Comparison of ENCODE assay signal across 2 cellular contexts in the genomic region with DNA sequence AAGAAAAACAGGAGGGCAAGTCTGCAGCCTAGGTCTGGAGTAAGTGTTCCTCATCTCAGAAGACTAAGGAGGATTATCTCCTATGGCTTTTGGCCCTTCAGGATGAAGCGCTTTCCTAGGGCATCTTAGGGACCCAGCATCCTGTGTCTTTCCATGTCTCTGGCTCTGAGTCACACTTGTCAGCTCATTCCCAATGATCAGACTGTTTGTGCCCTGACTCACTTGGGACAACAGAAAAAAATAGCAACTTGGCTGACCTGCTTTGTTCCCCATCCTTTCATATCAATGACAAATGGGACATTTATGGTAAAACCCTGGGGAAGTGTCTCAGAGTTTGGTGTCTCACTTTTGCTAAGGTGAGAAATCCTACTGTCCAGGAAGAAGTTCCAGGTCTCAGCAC.
TF ChIP-seq lines count a peak whose summit lies in the region.

No MANE protein-coding gene starts in this region.

TF ChIP-seq in endothelial cell of umbilical vein, 7 proteins besides CTCF, POLR2A, EP300 and RAD21:
- TF ChIP-seq JUN (IDR thresholded peaks at IDR 0.05; ENCODE audit: borderline replicate concordance, insufficient read depth, insufficient read length, low read depth) (no peak), GATA2 (IDR thresholded peaks at IDR 0.05; ENCODE audit: insufficient read depth, insufficient read length, low read depth, low read length) (no peak), FOS (IDR thresholded peaks at IDR 0.05; ENCODE audit: borderline replicate concordance, insufficient read depth, low read length) (peak; percentile 73), MYC (IDR thresholded peaks at IDR 0.05; ENCODE audit: low read depth, low read length) (no peak), EZH2 (IDR thresholded peaks at IDR 0.05; ENCODE audit: borderline replicate concordance, low read depth, low read length, severe bottlenecking) (no peak)

TF ChIP-seq in GM23338, 12 proteins besides CTCF, POLR2A, EP300 and RAD21:
- TF ChIP-seq POLR2AphosphoS5 (IDR thresholded peaks at IDR 0.05; ENCODE audit: low read depth) (no peak), ZNF331 (CRISPR knock-in tag; IDR thresholded peaks at IDR 0.05; ENCODE audit: low read depth) (no peak), ZNF114 (CRISPR knock-in tag; IDR thresholded peaks at IDR 0.05) (no peak), EZH2 (IDR thresholded peaks at IDR 0.05; ENCODE audit: low read depth, unreplicated experiment) (no peak), EZH2phosphoT487 (IDR thresholded peaks at IDR 0.05; ENCODE audit: unreplicated experiment) (no peak), CREB1 (CRISPR knock-in tag; IDR thresholded peaks at IDR 0.05; ENCODE audit: low read depth) (no peak), STAT1 (IDR thresholded peaks at IDR 0.05; ENCODE audit: unreplicated experiment) (no peak), JUNB (IDR thresholded peaks at IDR 0.05; ENCODE audit: unreplicated experiment) (no peak)
- TF ChIP-seq, protein P1, sequence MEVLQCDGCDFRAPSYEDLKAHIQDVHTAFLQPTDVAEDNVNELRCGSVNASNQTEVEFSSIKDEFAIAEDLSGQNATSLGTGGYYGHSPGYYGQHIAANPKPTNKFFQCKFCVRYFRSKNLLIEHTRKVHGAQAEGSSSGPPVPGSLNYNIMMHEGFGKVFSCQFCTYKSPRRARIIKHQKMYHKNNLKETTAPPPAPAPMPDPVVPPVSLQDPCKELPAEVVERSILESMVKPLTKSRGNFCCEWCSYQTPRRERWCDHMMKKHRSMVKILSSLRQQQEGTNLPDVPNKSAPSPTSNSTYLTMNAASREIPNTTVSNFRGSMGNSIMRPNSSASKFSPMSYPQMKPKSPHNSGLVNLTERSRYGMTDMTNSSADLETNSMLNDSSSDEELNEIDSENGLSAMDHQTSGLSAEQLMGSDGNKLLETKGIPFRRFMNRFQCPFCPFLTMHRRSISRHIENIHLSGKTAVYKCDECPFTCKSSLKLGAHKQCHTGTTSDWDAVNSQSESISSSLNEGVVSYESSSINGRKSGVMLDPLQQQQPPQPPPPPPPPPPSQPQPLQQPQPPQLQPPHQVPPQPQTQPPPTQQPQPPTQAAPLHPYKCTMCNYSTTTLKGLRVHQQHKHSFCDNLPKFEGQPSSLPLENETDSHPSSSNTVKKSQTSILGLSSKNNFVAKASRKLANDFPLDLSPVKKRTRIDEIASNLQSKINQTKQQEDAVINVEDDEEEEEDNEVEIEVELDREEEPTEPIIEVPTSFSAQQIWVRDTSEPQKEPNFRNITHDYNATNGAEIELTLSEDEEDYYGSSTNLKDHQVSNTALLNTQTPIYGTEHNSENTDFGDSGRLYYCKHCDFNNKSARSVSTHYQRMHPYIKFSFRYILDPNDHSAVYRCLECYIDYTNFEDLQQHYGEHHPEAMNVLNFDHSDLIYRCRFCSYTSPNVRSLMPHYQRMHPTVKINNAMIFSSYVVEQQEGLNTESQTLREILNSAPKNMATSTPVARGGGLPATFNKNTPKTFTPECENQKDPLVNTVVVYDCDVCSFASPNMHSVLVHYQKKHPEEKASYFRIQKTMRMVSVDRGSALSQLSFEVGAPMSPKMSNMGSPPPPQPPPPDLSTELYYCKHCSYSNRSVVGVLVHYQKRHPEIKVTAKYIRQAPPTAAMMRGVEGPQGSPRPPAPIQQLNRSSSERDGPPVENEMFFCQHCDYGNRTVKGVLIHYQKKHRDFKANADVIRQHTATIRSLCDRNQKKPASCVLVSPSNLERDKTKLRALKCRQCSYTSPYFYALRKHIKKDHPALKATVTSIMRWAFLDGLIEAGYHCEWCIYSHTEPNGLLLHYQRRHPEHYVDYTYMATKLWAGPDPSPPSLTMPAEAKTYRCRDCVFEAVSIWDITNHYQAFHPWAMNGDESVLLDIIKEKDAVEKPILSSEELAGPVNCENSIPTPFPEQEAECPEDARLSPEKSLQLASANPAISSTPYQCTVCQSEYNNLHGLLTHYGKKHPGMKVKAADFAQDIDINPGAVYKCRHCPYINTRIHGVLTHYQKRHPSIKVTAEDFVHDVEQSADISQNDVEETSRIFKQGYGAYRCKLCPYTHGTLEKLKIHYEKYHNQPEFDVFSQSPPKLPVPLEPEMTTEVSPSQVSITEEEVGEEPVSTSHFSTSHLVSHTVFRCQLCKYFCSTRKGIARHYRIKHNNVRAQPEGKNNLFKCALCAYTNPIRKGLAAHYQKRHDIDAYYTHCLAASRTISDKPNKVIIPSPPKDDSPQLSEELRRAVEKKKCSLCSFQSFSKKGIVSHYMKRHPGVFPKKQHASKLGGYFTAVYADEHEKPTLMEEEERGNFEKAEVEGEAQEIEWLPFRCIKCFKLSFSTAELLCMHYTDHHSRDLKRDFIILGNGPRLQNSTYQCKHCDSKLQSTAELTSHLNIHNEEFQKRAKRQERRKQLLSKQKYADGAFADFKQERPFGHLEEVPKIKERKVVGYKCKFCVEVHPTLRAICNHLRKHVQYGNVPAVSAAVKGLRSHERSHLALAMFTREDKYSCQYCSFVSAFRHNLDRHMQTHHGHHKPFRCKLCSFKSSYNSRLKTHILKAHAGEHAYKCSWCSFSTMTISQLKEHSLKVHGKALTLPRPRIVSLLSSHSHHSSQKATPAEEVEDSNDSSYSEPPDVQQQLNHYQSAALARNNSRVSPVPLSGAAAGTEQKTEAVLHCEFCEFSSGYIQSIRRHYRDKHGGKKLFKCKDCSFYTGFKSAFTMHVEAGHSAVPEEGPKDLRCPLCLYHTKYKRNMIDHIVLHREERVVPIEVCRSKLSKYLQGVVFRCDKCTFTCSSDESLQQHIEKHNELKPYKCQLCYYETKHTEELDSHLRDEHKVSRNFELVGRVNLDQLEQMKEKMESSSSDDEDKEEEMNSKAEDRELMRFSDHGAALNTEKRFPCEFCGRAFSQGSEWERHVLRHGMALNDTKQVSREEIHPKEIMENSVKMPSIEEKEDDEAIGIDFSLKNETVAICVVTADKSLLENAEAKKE (CRISPR knock-in tag; IDR thresholded peaks at IDR 0.05), result no peak
- TF ChIP-seq, protein P2, sequence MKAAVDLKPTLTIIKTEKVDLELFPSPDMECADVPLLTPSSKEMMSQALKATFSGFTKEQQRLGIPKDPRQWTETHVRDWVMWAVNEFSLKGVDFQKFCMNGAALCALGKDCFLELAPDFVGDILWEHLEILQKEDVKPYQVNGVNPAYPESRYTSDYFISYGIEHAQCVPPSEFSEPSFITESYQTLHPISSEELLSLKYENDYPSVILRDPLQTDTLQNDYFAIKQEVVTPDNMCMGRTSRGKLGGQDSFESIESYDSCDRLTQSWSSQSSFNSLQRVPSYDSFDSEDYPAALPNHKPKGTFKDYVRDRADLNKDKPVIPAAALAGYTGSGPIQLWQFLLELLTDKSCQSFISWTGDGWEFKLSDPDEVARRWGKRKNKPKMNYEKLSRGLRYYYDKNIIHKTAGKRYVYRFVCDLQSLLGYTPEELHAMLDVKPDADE (IDR thresholded peaks at IDR 0.05), result no peak
- TF ChIP-seq, protein P3, sequence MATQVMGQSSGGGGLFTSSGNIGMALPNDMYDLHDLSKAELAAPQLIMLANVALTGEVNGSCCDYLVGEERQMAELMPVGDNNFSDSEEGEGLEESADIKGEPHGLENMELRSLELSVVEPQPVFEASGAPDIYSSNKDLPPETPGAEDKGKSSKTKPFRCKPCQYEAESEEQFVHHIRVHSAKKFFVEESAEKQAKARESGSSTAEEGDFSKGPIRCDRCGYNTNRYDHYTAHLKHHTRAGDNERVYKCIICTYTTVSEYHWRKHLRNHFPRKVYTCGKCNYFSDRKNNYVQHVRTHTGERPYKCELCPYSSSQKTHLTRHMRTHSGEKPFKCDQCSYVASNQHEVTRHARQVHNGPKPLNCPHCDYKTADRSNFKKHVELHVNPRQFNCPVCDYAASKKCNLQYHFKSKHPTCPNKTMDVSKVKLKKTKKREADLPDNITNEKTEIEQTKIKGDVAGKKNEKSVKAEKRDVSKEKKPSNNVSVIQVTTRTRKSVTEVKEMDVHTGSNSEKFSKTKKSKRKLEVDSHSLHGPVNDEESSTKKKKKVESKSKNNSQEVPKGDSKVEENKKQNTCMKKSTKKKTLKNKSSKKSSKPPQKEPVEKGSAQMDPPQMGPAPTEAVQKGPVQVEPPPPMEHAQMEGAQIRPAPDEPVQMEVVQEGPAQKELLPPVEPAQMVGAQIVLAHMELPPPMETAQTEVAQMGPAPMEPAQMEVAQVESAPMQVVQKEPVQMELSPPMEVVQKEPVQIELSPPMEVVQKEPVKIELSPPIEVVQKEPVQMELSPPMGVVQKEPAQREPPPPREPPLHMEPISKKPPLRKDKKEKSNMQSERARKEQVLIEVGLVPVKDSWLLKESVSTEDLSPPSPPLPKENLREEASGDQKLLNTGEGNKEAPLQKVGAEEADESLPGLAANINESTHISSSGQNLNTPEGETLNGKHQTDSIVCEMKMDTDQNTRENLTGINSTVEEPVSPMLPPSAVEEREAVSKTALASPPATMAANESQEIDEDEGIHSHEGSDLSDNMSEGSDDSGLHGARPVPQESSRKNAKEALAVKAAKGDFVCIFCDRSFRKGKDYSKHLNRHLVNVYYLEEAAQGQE (IDR thresholded peaks at IDR 0.05; ENCODE audit: unreplicated experiment), result no peak
